ENCODE assay signal across 16 cellular contexts in the genomic region with DNA sequence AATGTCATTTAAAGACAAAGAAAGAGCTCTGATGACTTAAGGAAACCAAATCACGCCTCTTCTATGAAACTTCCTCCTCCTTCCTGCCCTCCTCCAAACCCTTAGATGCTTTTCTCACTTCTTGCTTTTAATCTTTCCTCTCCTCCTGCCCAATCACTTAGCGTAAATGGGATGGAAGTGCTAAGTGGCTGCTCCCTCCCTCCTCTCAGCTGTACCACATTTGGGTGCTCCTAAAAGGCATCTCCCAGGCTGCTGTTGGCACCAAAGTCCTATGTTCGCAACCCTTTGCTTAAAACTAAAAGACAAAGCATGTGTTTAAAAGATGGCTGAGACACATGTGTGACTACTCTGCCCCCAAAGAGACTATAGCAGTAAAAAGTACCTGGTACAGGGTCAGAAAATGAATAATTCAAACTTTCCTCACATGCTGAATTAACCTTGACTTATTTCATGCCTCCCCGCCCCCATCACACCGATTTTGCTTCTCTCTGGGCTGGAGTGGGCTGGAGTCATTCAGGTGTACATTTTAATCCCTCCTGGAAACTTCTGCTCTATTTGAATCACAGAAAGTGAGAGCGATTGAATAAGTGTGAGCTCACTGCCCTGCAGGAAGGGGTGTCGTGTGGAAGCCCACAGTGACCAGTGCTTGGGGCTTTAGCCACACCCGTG. TPM values are rescaled to one million over a fixed set of nuclear protein-coding genes. Genes with fewer than 3 reads are reported as not detected.
DNase-seq lines count a peak whose midpoint lies in the region; ATAC-seq lines count a peak whose summit lies in the region.
"Had no signal": no experiment of that assay in that cellular context is flagged by ENCODE, and none has a peak within 500 bp of the region (broad histone marks: within the 10 kb centered on the region; RNA-seq: fewer than 3 reads in every experiment).

No MANE protein-coding gene starts in this region.

- peak overlapping the region; percentile 73 for H3K56ac ChIP-seq in mesendoderm (ENCODE audit: low read length)

- H2BK120ac ChIP-seq in mesendoderm (ENCODE audit: low read depth, low read length), result peak overlapping the region; percentile 62

- H3K79me2 ChIP-seq in mesendoderm (ENCODE audit: control insufficient read depth, insufficient read depth, low read length), result no peaks in the 10 kb centered on the region
- H3K79me2 ChIP-seq: parathyroid adenoma had no signal

- no peak overlapping the region for H3K4me3 ChIP-seq in mesendoderm (ENCODE audit: low read length)
- H3K4me3 ChIP-seq: gastroesophageal sphincter, spleen, vagina had no signal

- H3K23ac ChIP-seq in mesendoderm (ENCODE audit: low read length), result no peak overlapping the region

- H3K4me1 ChIP-seq in mesendoderm (ENCODE audit: control insufficient read depth, low read depth, low read length), result peaks cover 33% of the 10 kb centered on the region

- no peaks in the 10 kb centered on the region for H3K27me3 ChIP-seq in mesendoderm (ENCODE audit: insufficient read depth, low read length, poor library complexity)
- H3K27me3 ChIP-seq: gastroesophageal sphincter, spleen, vagina had no signal

- peak overlapping the region; percentile 70 for H2BK5ac ChIP-seq in mesendoderm (ENCODE audit: low read length)

- H3K9ac ChIP-seq in mesendoderm (ENCODE audit: low read length), result peak overlapping the region; percentile 7
- H3K9ac ChIP-seq: parathyroid adenoma had no signal

- H3K27ac ChIP-seq in mesendoderm (ENCODE audit: low read depth, low read length), result no peak overlapping the region
- H3K27ac ChIP-seq: parathyroid adenoma, spleen, vagina had no signal

- peak overlapping the region; percentile 83 for H2AK5ac ChIP-seq in mesendoderm (ENCODE audit: low read length)

- H3K18ac ChIP-seq in mesendoderm (ENCODE audit: low read length), result peak overlapping the region; percentile 15

- H4K5ac ChIP-seq in mesendoderm (ENCODE audit: low read length), result no peak overlapping the region

- no peaks in the 10 kb centered on the region for H3K79me1 ChIP-seq in mesendoderm (ENCODE audit: low read length)

- peak; percentile 80 for DNase-seq in activated CD4-positive, alpha-beta T cell treated with anti-CD3 and anti-CD28 coated beads for 48 hours
- no peak for DNase-seq in activated CD4-positive, alpha-beta T cell treated with anti-CD3 and anti-CD28 coated beads, Interleukin-2, amount 50 U/mL, for 1 hour
- peak; percentile 78 to 79 for DNase-seq in activated T-cell treated with anti-CD3 and anti-CD28 coated beads, Interleukin-2, amount 50 U/mL, for 48 hours
- DNase-seq in mesendoderm, result peak; percentile 46
- DNase-seq in stimulated activated CD4-positive, alpha-beta T cell treated with anti-CD3 and anti-CD28 coated beads, TNF-alpha, amount 100 ng/mL, for 24 hours (ENCODE audit: low read depth in 3 of 3), result peak; percentile 21 to 61 (median 28)
- no peak for DNase-seq in NCI-H524 treated with DMSO at 0.1 percent for 48 hours (lab: John Stamatoyannopoulos, UW)
- DNase-seq: midbrain, NCI-H2081, NCI-H748 treated with DMSO at 0.1 percent for 48 hours, spleen, T-helper 17 cell had no signal

- no CpG with 5 or more reads among the region's 8 CpGs for WGBS in mesendoderm (ENCODE audit: extremely low coverage, insufficient coverage, low lambda C conversion rate)

- no peak overlapping the region for H4K8ac ChIP-seq in mesendoderm (ENCODE audit: low read depth, low read length)

- H2BK15ac ChIP-seq in mesendoderm (replicated peaks; ENCODE audit: low read depth), result no peak overlapping the region

- ATAC-seq in GM21529 (IDR thresholded peaks at IDR 0.05; ENCODE audit: unreplicated experiment), result no peak
- no peak for ATAC-seq in HG03159 (IDR thresholded peaks at IDR 0.05; ENCODE audit: unreplicated experiment)
- ATAC-seq: gastroesophageal sphincter, T-helper 17 cell had no signal

- H3K36me3 ChIP-seq in mesendoderm (ENCODE audit: control insufficient read depth, insufficient read depth, low read length), result no peaks in the 10 kb centered on the region
- H3K36me3 ChIP-seq: gastroesophageal sphincter, spleen, vagina had no signal

- peak overlapping the region; percentile 62 for H3K4ac ChIP-seq in mesendoderm (ENCODE audit: low read depth, low read length)

- H3K4me2 ChIP-seq in mesendoderm (ENCODE audit: low read length), result no peak overlapping the region

RNA-seq across cellular contexts. Expression of gene KLF7, which starts 59.2 kb away (rescaled TPM):
- 44.5 TPM for polyA plus RNA-seq in mesendoderm (2013, experiment 1 of 2)
- polyA plus RNA-seq in mesendoderm (2013, experiment 2 of 2), result 41.8 TPM

Comparison
In these comparisons a context has a peak if more than half of its experiments do, and no peak if none do; other contexts are left out.
1. DNase-seq: peak in activated CD4-positive, alpha-beta T cell treated with anti-CD3 and anti-CD28 coated beads for 48 hours (single experiment), activated T-cell treated with anti-CD3 and anti-CD28 coated beads, Interleukin-2, amount 50 U/mL, for 48 hours (2 of 2), mesendoderm (single experiment) and stimulated activated CD4-positive, alpha-beta T cell treated with anti-CD3 and anti-CD28 coated beads, TNF-alpha, amount 100 ng/mL, for 24 hours (3 of 3); none in activated CD4-positive, alpha-beta T cell treated with anti-CD3 and anti-CD28 coated beads, Interleukin-2, amount 50 U/mL, for 1 hour (single experiment) and NCI-H524 treated with DMSO at 0.1 percent for 48 hours (single experiment).